Comparison of ENCODE assay signal across 19 cellular contexts in the genomic region with DNA sequence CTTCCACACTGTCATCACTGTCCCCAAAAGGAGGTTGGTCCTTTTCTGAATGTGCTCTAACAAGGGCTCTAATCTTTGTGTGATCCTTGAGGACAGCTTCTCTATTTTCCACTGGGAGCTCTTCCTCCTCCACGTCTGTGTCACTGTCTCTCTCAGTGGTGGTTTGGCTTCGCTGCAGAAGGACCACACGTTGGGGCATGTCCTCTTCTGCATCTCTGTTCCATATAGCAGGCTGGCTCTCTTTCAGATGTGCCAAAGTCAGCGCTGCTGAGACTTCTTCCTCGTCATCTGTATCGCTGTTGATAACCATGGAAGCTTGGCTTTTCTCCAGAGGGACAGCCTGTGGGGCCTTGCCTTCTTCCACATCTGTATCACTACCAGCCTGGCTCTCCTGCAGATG. TPM values are rescaled to one million over a fixed set of nuclear protein-coding genes. Genes with fewer than 3 reads are reported as not detected.
DNase-seq lines count a peak whose midpoint lies in the region; ATAC-seq, FAIRE-seq and TF ChIP-seq lines count a peak whose summit lies in the region.
"Had no signal": no experiment of that assay in that cellular context is flagged by ENCODE, and none has a peak within 500 bp of the region (broad histone marks: within the 10 kb centered on the region; RNA-seq: fewer than 3 reads in every experiment).

No MANE protein-coding gene starts in this region.

- peaks cover 0 to 23% (median 5%) of the 10 kb centered on the region in 3 donors for H3K36me3 ChIP-seq in pancreas

- no peaks in the 10 kb centered on the region for H3K27me3 ChIP-seq in pancreas
- H3K27me3 ChIP-seq: hepatocyte had no signal

- no peak for DNase-seq in activated naive CD8-positive, alpha-beta T cell treated with anti-CD3 and anti-CD28 coated beads for 36 hours
- no peak for DNase-seq in activated naive CD8-positive, alpha-beta T cell treated with anti-CD3 and anti-CD28 coated beads, Interleukin-2, amount 50 U/mL, for 24 hours
- DNase-seq in T-helper 17 cell (no peak), NCI-H2171 (lab: John Stamatoyannopoulos, UW) (no peak), pancreas (no peak)
- no peak for DNase-seq in central memory CD8-positive, alpha-beta T cell (ENCODE audit: low spot score in 2 of 2)
- DNase-seq: activated effector memory CD4-positive, alpha-beta T cell treated with Interleukin-2 at 50 U/mL for 16 hours; islet precursor cell; Kasumi-1; NCI-H1092 treated with DMSO at 0.1 percent for 48 hours; NCI-H524 treated with DMSO at 0.1 percent for 48 hours; occipital lobe; stimulated activated naive CD4-positive, alpha-beta T cell treated with Interleukin-2 at 50 U/mL for 16 hours had no signal

- TF ChIP-seq CTCF in pancreas (IDR thresholded peaks at IDR 0.05), result no peak

- peak overlapping the region; percentile 9 for H3K27ac Mint-ChIP-seq in activated naive CD8-positive, alpha-beta T cell treated with anti-CD3 and anti-CD28 coated beads for 36 hours
- H3K27ac Mint-ChIP-seq in activated naive CD8-positive, alpha-beta T cell treated with anti-CD3 and anti-CD28 coated beads, Interleukin-2, amount 50 U/mL, for 24 hours, result no peak overlapping the region
- H3K27ac Mint-ChIP-seq in T-helper 17 cell, result peak overlapping the region; percentile 16
- peak overlapping the region; percentile 76 for H3K27ac Mint-ChIP-seq in central memory CD8-positive, alpha-beta T cell (ENCODE audit: low read depth)
- peak overlapping the region; percentile 14 for H3K27ac Mint-ChIP-seq in stimulated activated memory B cell treated with anti-CD40 and anti-IgM and Interleukin-4, amounts not matched to agents 10 μg/mL and 1 μg/mL and 100 μg/mL, for 72 hours
- H3K27ac Mint-ChIP-seq: type B pancreatic cell had no signal

- H3K4me3 ChIP-seq in pancreas, result no peak overlapping the region
- H3K4me3 ChIP-seq: hepatocyte, lower lobe of right lung had no signal

- 74 to 82% methylated on average over 6 of the region's 6 CpGs for WGBS in pancreas, 2 donors

- no peaks in the 10 kb centered on the region for H3K9me3 ChIP-seq in T-helper 17 cell (ENCODE audit: control insufficient read depth, low read length, poor library complexity, severe bottlenecking)
- no peaks in the 10 kb centered on the region for H3K9me3 ChIP-seq in pancreas
- H3K9me3 ChIP-seq: lower lobe of right lung had no signal

- H3K4me1 ChIP-seq in pancreas, result peaks cover 0 to 6% (median 2%) of the 10 kb centered on the region in 3 donors

- no peak for ATAC-seq in activated naive CD8-positive, alpha-beta T cell treated with anti-CD3 and anti-CD28 coated beads, Interleukin-2, amount 50 U/mL, for 24 hours
- ATAC-seq in T-helper 17 cell (no peak), HG02981 (IDR thresholded peaks at IDR 0.05; ENCODE audit: unreplicated experiment) (no peak), pancreas (no peak)
- ATAC-seq in central memory CD8-positive, alpha-beta T cell (replicated peaks; ENCODE audit: extremely low read depth, poor library complexity, severe bottlenecking), result no peak
- no peak for ATAC-seq in stimulated activated memory B cell treated with anti-CD40 and anti-IgM and Interleukin-4, amounts not matched to agents 10 μg/mL and 1 μg/mL and 100 μg/mL, for 72 hours
- ATAC-seq: lower lobe of right lung, right cardiac atrium had no signal

- peaks cover 27% of the 10 kb centered on the region for H3K4me1 Mint-ChIP-seq in activated naive CD8-positive, alpha-beta T cell treated with anti-CD3 and anti-CD28 coated beads for 36 hours
- peaks cover 34% of the 10 kb centered on the region for H3K4me1 Mint-ChIP-seq in activated naive CD8-positive, alpha-beta T cell treated with anti-CD3 and anti-CD28 coated beads, Interleukin-2, amount 50 U/mL, for 24 hours
- H3K4me1 Mint-ChIP-seq in T-helper 17 cell, result peaks cover 36% of the 10 kb centered on the region
- peaks cover 40% of the 10 kb centered on the region for H3K4me1 Mint-ChIP-seq in central memory CD8-positive, alpha-beta T cell
- peaks cover 60% of the 10 kb centered on the region for H3K4me1 Mint-ChIP-seq in stimulated activated memory B cell treated with anti-CD40 and anti-IgM and Interleukin-4, amounts not matched to agents 10 μg/mL and 1 μg/mL and 100 μg/mL, for 72 hours

- peaks cover 57% of the 10 kb centered on the region for H3K36me3 Mint-ChIP-seq in activated naive CD8-positive, alpha-beta T cell treated with anti-CD3 and anti-CD28 coated beads for 36 hours
- peaks cover 56% of the 10 kb centered on the region for H3K36me3 Mint-ChIP-seq in activated naive CD8-positive, alpha-beta T cell treated with anti-CD3 and anti-CD28 coated beads, Interleukin-2, amount 50 U/mL, for 24 hours (ENCODE audit: low read depth)
- H3K36me3 Mint-ChIP-seq in T-helper 17 cell (ENCODE audit: low read depth), result peaks cover 21% of the 10 kb centered on the region
- H3K36me3 Mint-ChIP-seq in central memory CD8-positive, alpha-beta T cell (ENCODE audit: insufficient read depth), result peaks cover 25% of the 10 kb centered on the region
- H3K36me3 Mint-ChIP-seq in stimulated activated memory B cell treated with anti-CD40 and anti-IgM and Interleukin-4, amounts not matched to agents 10 μg/mL and 1 μg/mL and 100 μg/mL, for 72 hours, result peaks cover 65% of the 10 kb centered on the region

- H3K4me3 Mint-ChIP-seq in activated naive CD8-positive, alpha-beta T cell treated with anti-CD3 and anti-CD28 coated beads for 36 hours, result no peak overlapping the region
- no peak overlapping the region for H3K4me3 Mint-ChIP-seq in activated naive CD8-positive, alpha-beta T cell treated with anti-CD3 and anti-CD28 coated beads, Interleukin-2, amount 50 U/mL, for 24 hours
- H3K4me3 Mint-ChIP-seq in T-helper 17 cell, result no peak overlapping the region
- peak overlapping the region; percentile 25 for H3K4me3 Mint-ChIP-seq in central memory CD8-positive, alpha-beta T cell
- no peak overlapping the region for H3K4me3 Mint-ChIP-seq in stimulated activated memory B cell treated with anti-CD40 and anti-IgM and Interleukin-4, amounts not matched to agents 10 μg/mL and 1 μg/mL and 100 μg/mL, for 72 hours
- H3K4me3 Mint-ChIP-seq: type B pancreatic cell had no signal

- H3K27me3 Mint-ChIP-seq in activated naive CD8-positive, alpha-beta T cell treated with anti-CD3 and anti-CD28 coated beads for 36 hours, result no peaks in the 10 kb centered on the region
- H3K27me3 Mint-ChIP-seq in activated naive CD8-positive, alpha-beta T cell treated with anti-CD3 and anti-CD28 coated beads, Interleukin-2, amount 50 U/mL, for 24 hours, result no peaks in the 10 kb centered on the region
- no peaks in the 10 kb centered on the region for H3K27me3 Mint-ChIP-seq in T-helper 17 cell
- no peaks in the 10 kb centered on the region for H3K27me3 Mint-ChIP-seq in central memory CD8-positive, alpha-beta T cell
- H3K27me3 Mint-ChIP-seq in stimulated activated memory B cell treated with anti-CD40 and anti-IgM and Interleukin-4, amounts not matched to agents 10 μg/mL and 1 μg/mL and 100 μg/mL, for 72 hours, result no peaks in the 10 kb centered on the region
- H3K27me3 Mint-ChIP-seq: type B pancreatic cell had no signal

- intact Hi-C loops in pancreas (cut with DNase I), result no loop called here

- peaks cover 1% of the 10 kb centered on the region for H3K9me3 Mint-ChIP-seq in activated naive CD8-positive, alpha-beta T cell treated with anti-CD3 and anti-CD28 coated beads for 36 hours
- no peaks in the 10 kb centered on the region for H3K9me3 Mint-ChIP-seq in activated naive CD8-positive, alpha-beta T cell treated with anti-CD3 and anti-CD28 coated beads, Interleukin-2, amount 50 U/mL, for 24 hours
- H3K9me3 Mint-ChIP-seq in central memory CD8-positive, alpha-beta T cell, result no peaks in the 10 kb centered on the region
- H3K9me3 Mint-ChIP-seq in stimulated activated memory B cell treated with anti-CD40 and anti-IgM and Interleukin-4, amounts not matched to agents 10 μg/mL and 1 μg/mL and 100 μg/mL, for 72 hours, result no peaks in the 10 kb centered on the region

- H3K27ac ChIP-seq in pancreas, result no peak overlapping the region
- H3K27ac ChIP-seq: hepatocyte, lower lobe of right lung had no signal

- no peak for FAIRE-seq in pancreas (lab: Jason Lieb, UNC)

RNA-seq across cellular contexts. Expression of gene MDC1, which starts 4.6 kb away (rescaled TPM):
- 10 to 100 TPM; 63.2 to 67.0 TPM for total RNA-seq in activated naive CD8-positive, alpha-beta T cell treated with anti-CD3 and anti-CD28 coated beads for 36 hours
- 10 to 100 TPM; 37.4 to 46.5 TPM for total RNA-seq in T-helper 17 cell
- 10 to 100 TPM; 12.3 to 18.7 (median 13.5) TPM for total RNA-seq in pancreas
- 10 to 100 TPM; 18.9 to 28.0 TPM for polyA plus RNA-seq in pancreas

RNA-seq across cellular contexts. Expression of gene TUBB, which starts 7.7 kb away (rescaled TPM):
- 1,000 to 10,000 TPM; 1,515 to 1,538 TPM for total RNA-seq in activated naive CD8-positive, alpha-beta T cell treated with anti-CD3 and anti-CD28 coated beads for 36 hours
- total RNA-seq in T-helper 17 cell (100 to 1,000 TPM; 104 to 108 TPM), pancreas (100 to 1,000 TPM in 4 of 6 donors, 10 to 100 TPM in 2; 66.1 to 171 (median 116) TPM)
- 100 to 1,000 TPM in 1 of 2 donors, 10 to 100 TPM in 1; 67.9 to 111 TPM for polyA plus RNA-seq in pancreas

RNA-seq across cellular contexts. Expression of gene NRM, which starts 21.7 kb away (rescaled TPM):
- 10 to 100 TPM; 19.7 to 20.2 TPM for total RNA-seq in activated naive CD8-positive, alpha-beta T cell treated with anti-CD3 and anti-CD28 coated beads for 36 hours
- total RNA-seq in T-helper 17 cell, result 1 to 10 TPM; 4.7 to 5.6 TPM
- total RNA-seq in pancreas, result 1 to 10 TPM; 3.3 to 7.9 (median 4.6) TPM
- 10 to 100 TPM; 18.2 to 23.6 TPM for polyA plus RNA-seq in pancreas

RNA-seq across cellular contexts. Expression of gene PPP1R18, which starts 26.0 kb away (rescaled TPM):
- total RNA-seq in activated naive CD8-positive, alpha-beta T cell treated with anti-CD3 and anti-CD28 coated beads for 36 hours, result 100 to 1,000 TPM; 102 to 106 TPM
- total RNA-seq in T-helper 17 cell (100 to 1,000 TPM in 1 of 2 donors, 10 to 100 TPM in 1; 99.5 to 117 TPM), pancreas (10 to 100 TPM in 2 of 6 donors, 1 to 10 TPM in 4; 5.3 to 27.2 (median 7.8) TPM)
- 10 to 100 TPM; 25.8 to 27.1 TPM for polyA plus RNA-seq in pancreas

RNA-seq across cellular contexts. Expression of gene FLOT1, which starts 30.0 kb away (rescaled TPM):
- total RNA-seq in activated naive CD8-positive, alpha-beta T cell treated with anti-CD3 and anti-CD28 coated beads for 36 hours, result 100 to 1,000 TPM; 104 to 107 TPM
- total RNA-seq in T-helper 17 cell (10 to 100 TPM; 25.6 to 39.0 TPM), pancreas (10 to 100 TPM; 45.7 to 92.2 (median 51.3) TPM)
- polyA plus RNA-seq in pancreas, result 100 to 1,000 TPM; 123 to 151 TPM

Comparison
In these comparisons a context has a peak if more than half of its experiments do, and no peak if none do; other contexts are left out.
1. RNA of gene TUBB, which starts 7.7 kb away (total RNA-seq): 1,515 to 1,538 TPM in activated naive CD8-positive, alpha-beta T cell treated with anti-CD3 and anti-CD28 coated beads for 36 hours; 66.1 to 171 TPM in pancreas and 104 to 108 TPM in T-helper 17 cell; every median in the first group is over 4 times any median in the second.